ENCODE assay signal across 8 cellular contexts in the genomic region with DNA sequence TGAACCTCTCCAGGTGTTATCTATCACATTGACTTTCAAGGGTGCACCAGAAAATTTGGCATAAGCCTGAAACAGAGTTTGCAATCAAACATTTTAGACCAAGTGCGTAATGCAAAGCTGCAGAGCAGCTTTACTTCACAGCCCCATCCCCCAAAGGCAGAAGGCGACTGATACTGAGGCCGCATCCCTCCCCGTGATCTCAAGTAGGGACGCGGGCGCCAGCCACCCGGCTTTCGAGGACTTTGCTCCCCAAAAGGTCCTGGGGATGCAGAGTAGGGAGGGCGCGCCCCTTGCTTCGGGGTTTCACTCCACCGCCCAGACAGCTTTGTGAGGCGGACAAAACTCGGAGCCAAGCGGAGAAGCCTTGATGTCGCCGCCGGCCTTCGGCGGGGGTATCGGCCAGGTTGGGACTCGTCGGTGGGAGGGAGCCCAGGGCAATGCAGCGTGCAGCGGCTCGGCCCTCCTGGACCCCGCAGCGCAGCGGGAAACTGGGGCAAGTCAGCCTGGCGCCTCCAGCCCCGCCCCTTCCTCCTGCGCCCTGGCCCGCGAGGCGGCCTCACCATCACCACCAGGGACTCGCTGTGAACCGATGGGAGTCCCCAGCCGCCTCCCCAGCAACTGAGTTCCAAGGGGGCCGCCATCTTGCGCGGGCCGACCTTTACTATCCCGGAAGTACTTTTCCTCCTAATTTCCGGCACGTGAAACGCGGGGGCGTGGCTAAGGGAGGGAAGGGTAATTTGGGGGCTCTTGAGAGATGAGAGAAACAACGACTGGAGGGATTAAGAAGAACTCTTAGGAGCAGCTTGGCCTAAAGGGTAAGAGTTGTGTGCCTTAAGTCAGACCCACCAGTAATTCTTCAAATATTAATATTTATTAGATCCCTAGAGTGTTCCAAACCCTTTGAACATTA. TPM values are rescaled to one million over a fixed set of nuclear protein-coding genes. Genes with fewer than 3 reads are reported as not detected.
DNase-seq lines count a peak whose midpoint lies in the region; ATAC-seq, FAIRE-seq and TF ChIP-seq lines count a peak whose summit lies in the region.

A gene with protein sequence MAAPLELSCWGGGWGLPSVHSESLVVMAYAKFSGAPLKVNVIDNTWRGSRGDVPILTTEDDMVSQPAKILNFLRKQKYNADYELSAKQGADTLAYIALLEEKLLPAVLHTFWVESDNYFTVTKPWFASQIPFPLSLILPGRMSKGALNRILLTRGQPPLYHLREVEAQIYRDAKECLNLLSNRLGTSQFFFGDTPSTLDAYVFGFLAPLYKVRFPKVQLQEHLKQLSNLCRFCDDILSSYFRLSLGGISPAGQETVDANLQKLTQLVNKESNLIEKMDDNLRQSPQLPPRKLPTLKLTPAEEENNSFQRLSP (minus strand): TSS at position 665 of the 910 bp plus-strand sequence. CDS start 24 bp downstream, at position 641.

- no peaks in the 10 kb centered on the region for H3K9me3 ChIP-seq in iPS DF 6.9 (ENCODE audit: control insufficient read depth, insufficient read depth, low read length)
- H3K9me3 ChIP-seq in sigmoid colon, result no peaks in the 10 kb centered on the region

- H3K4me3 ChIP-seq in iPS DF 6.9 (ENCODE audit: low read length) (peak within 1 kb of the TSS; percentile 87), sigmoid colon (peak within 1 kb of the TSS; percentile 64 to 90 (median 88))

- no peaks in the 10 kb centered on the region for H3K9me3 Mint-ChIP-seq in brain

- TF ChIP-seq CTCF in brain (conservative IDR thresholded peaks at IDR 0.05) (no peak), sigmoid colon (IDR thresholded peaks at IDR 0.05) (no peak)

- no peak for TF ChIP-seq EP300 in sigmoid colon (IDR thresholded peaks at IDR 0.05)

- intact Hi-C loops in sigmoid colon (cut with DNase I), result loop anchor here (2.0 to 10.0 kb wide), 3 partner anchors 91 to 378 kb away; partner anchors contain the start of gene TENT2

- peak; percentile 92 for ATAC-seq in GM18502 (IDR thresholded peaks at IDR 0.05; ENCODE audit: poor library complexity, unreplicated experiment)
- peak; percentile 83 for ATAC-seq in HG02970 (IDR thresholded peaks at IDR 0.05; ENCODE audit: low FRiP score, unreplicated experiment)

- peaks cover 31% of the 10 kb centered on the region for H3K36me3 Mint-ChIP-seq in brain

- peak within 1 kb of the TSS; percentile 86 to 97 (median 94) for H3K27ac Mint-ChIP-seq in brain

- H3K4me1 ChIP-seq in iPS DF 6.9 (ENCODE audit: control insufficient read depth, insufficient read depth, low read length) (peaks cover 1% of the 10 kb centered on the region; the same call in 1 of the 2 replicates), sigmoid colon (peaks cover 0 to 18% (median 17%) of the 10 kb centered on the region in 4 donors)

- H3K4me3 Mint-ChIP-seq in brain, result peak within 1 kb of the TSS; percentile 90 to 96 (median 93)

- peak in 1 of 2 donors; percentile 38 for TF ChIP-seq POLR2A in sigmoid colon (IDR thresholded peaks at IDR 0.05)

- peak; percentile 15 for FAIRE-seq in TTC549 (lab: Jason Lieb, UNC)

- H3K36me3 ChIP-seq in iPS DF 6.9 (ENCODE audit: control insufficient read depth, insufficient read depth, low read length) (peaks cover 3% of the 10 kb centered on the region; the same call in 1 of the 2 replicates), sigmoid colon (peaks cover 0 to 34% (median 9%) of the 10 kb centered on the region in 4 donors)

- DNase-seq in NCI-H2107 (lab: John Stamatoyannopoulos, UW), result peak; percentile 63
- peak; percentile 81 for DNase-seq in iPS DF 6.9 (ENCODE audit: low read depth, low spot score)
- peak; percentile 89 for DNase-seq in sigmoid colon
- DNase-seq in GDM1 (lab: John Stamatoyannopoulos, UW), result no peak

- H3K27me3 ChIP-seq in iPS DF 6.9 (ENCODE audit: control insufficient read depth, insufficient read depth, low read length) (no peaks in the 10 kb centered on the region), sigmoid colon (no peaks in the 10 kb centered on the region)

- WGBS in iPS DF 6.9 (ENCODE audit: insufficient coverage, insufficient read length), result no CpG with 5 or more reads among the region's 50 CpGs
- 3 to 4% methylated on average over 50 of the region's 50 CpGs for WGBS in sigmoid colon, 2 donors

- H3K27ac ChIP-seq in iPS DF 6.9 (ENCODE audit: low read length) (no peak within 1 kb of the TSS), sigmoid colon (peak within 1 kb of the TSS; percentile 76 to 82 (median 78))

- no peaks in the 10 kb centered on the region for H3K27me3 Mint-ChIP-seq in brain

- H3K4me1 Mint-ChIP-seq in brain, result peaks cover 46% of the 10 kb centered on the region

RNA-seq across cellular contexts. Expression of the gene that starts here (rescaled TPM):
- 1.9 TPM for polyA plus RNA-seq in brain (ENCODE audit: insufficient read depth, low read depth, low replicate concordance)
- total RNA-seq in sigmoid colon, result 10 to 100 TPM; 14.5 to 18.3 (median 17.1) TPM
- 1 to 10 TPM; 1.8 to 6.1 (median 2.1) TPM for polyA plus RNA-seq in sigmoid colon
